1 cellular context compared by ENCODE assay signal in genomic region chr11:124463990-124464389, GRCh38.
TF ChIP-seq lines count a peak whose summit lies in the region.

No MANE protein-coding gene starts in this region.

TF ChIP-seq in WTC11, 78 proteins besides CTCF, POLR2A, EP300 and RAD21 (continued from another document):
- no peak for TF ChIP-seq ZNF532 (CRISPR knock-in tag; IDR thresholded peaks at IDR 0.05; ENCODE audit: borderline replicate concordance)
- no peak for TF ChIP-seq AR (CRISPR knock-in tag; IDR thresholded peaks at IDR 0.05)
- no peak for TF ChIP-seq OVOL2 (CRISPR knock-in tag; IDR thresholded peaks at IDR 0.05; ENCODE audit: borderline replicate concordance)
- TF ChIP-seq CBFB (CRISPR knock-in tag; IDR thresholded peaks at IDR 0.05; ENCODE audit: low read depth), result no peak
- TF ChIP-seq ATF3 (CRISPR knock-in tag; conservative IDR thresholded peaks at IDR 0.05), result no peak
- TF ChIP-seq ZNF423 (CRISPR knock-in tag; IDR thresholded peaks at IDR 0.05), result no peak
